8 cellular contexts compared by ENCODE assay signal in the genomic region with DNA sequence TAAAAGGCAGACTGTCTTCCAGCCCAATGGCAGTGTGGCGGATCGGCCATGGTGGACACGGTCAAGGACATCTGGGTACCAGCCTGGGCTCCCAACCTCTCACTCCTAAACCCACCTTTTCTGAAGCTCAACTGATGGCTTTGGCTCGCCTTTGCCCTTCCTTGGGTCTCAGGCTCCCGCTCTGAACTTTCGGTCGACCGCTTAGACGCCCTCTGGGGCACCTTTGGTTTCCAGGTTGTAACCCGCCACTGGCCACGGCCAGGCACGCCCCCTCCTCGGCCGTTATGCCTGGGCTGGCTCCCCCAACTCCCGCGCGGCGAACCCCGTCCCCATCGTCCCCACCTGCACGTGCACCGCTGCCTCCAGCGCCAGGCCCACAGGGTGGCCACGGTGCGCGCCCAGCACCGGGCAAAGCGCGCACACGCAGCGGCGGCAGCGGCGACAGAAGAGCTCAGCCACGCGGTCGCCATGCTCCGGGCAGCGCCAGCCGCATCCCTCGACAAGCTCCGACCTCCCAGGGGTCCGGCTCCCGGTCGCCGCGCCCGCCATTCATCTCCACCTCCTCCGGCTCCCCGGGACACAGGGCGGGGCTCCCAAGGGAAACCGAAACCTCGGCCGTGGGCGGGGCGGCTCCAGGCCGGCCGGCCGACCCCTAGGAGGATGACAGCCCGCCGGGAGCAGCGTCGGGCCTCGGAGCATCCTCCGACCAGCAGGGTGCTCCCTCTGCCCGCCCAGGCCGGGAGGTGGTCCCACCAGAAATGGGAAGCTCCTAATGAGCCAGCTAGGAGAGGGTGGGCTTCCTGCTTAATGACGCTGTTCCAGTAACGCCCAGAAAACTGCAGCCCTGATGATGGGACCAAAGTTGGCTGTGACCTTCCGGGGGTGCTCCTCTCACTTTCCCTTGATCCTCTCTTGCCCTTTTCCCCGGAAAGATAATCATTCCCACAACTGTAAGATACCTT. TPM values are rescaled to one million over a fixed set of nuclear protein-coding genes. Genes with fewer than 3 reads are reported as not detected.
DNase-seq lines count a peak whose midpoint lies in the region; ATAC-seq and TF ChIP-seq lines count a peak whose summit lies in the region.

A gene with protein sequence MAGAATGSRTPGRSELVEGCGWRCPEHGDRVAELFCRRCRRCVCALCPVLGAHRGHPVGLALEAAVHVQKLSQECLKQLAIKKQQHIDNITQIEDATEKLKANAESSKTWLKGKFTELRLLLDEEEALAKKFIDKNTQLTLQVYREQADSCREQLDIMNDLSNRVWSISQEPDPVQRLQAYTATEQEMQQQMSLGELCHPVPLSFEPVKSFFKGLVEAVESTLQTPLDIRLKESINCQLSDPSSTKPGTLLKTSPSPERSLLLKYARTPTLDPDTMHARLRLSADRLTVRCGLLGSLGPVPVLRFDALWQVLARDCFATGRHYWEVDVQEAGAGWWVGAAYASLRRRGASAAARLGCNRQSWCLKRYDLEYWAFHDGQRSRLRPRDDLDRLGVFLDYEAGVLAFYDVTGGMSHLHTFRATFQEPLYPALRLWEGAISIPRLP (minus strand): TSS at position 583 of the 962 bp plus-strand sequence. CDS start 34 bp downstream, at position 549.

- WGBS in hepatocyte (ENCODE audit: low lambda C conversion rate, missing lambda C conversion rate): 6% methylated on average over 67 of the region's 71 CpGs

- TF ChIP-seq POLR2A in gastrocnemius medialis (IDR thresholded peaks at IDR 0.05): no peak

- H3K27ac ChIP-seq in ascending aorta (peak within 1 kb of the TSS; percentile 30 to 41), hepatocyte (peak within 1 kb of the TSS; percentile 85), gastrocnemius medialis (peak within 1 kb of the TSS in 3 of 4 donors; percentile 15 to 18 (median 16))

- in situ Hi-C loops in KBM-7 (cut with MboI; ENCODE audit: low pct_unique_long_range_greater_than_20kb, low sequenced_read_pairs): no loop called here
- in situ Hi-C loops in gastrocnemius medialis (cut with MboI; ENCODE audit: low sequenced_read_pairs in 4 of 4): no loop called here

- no peak for TF ChIP-seq CTCF in ascending aorta (IDR thresholded peaks at IDR 0.05)
- peak; percentile 32 for TF ChIP-seq CTCF in hepatocyte (IDR thresholded peaks at IDR 0.05; ENCODE audit: poor library complexity)
- TF ChIP-seq CTCF in gastrocnemius medialis (IDR thresholded peaks at IDR 0.05 in 4 of 5, conservative IDR thresholded peaks at IDR 0.05 in 1 of 5): no peak

- no peaks in the 10 kb centered on the region for H3K27me3 ChIP-seq in ascending aorta
- H3K27me3 ChIP-seq in hepatocyte: no peaks in the 10 kb centered on the region
- peaks cover 0 to 3% (median 0%) of the 10 kb centered on the region in 3 donors for H3K27me3 ChIP-seq in gastrocnemius medialis

- H3K4me3 ChIP-seq in ascending aorta (peak within 1 kb of the TSS; percentile 68 to 84), hepatocyte (peak within 1 kb of the TSS; percentile 82), gastrocnemius medialis (peak within 1 kb of the TSS; percentile 60 to 89 (median 64))

- H2AFZ ChIP-seq in hepatocyte: peak within 1 kb of the TSS; percentile 92

- no peaks in the 10 kb centered on the region for H3K9me2 ChIP-seq in hepatocyte (replicated peaks; ENCODE audit: insufficient read depth)

- H3K9me3 ChIP-seq in ascending aorta (no peaks in the 10 kb centered on the region), hepatocyte (ENCODE audit: low read depth) (no peaks in the 10 kb centered on the region), gastrocnemius medialis (no peaks in the 10 kb centered on the region)

- peaks cover 0 to 3% of the 10 kb centered on the region in 2 donors for H3K4me1 ChIP-seq in ascending aorta
- peaks cover 12% of the 10 kb centered on the region for H3K4me1 ChIP-seq in hepatocyte (ENCODE audit: insufficient read depth)
- H3K4me1 ChIP-seq in gastrocnemius medialis: peaks cover 0 to 5% of the 10 kb centered on the region in 2 donors

- intact Hi-C loops in ascending aorta (cut with DNase I): no loop called here
- intact Hi-C loops in gastrocnemius medialis (cut with DNase I; ENCODE audit: low total_unique reads): no loop called here

- H3K36me3 ChIP-seq in ascending aorta (no peaks in the 10 kb centered on the region), hepatocyte (replicated peaks; ENCODE audit: insufficient read depth, low read depth) (no peaks in the 10 kb centered on the region), gastrocnemius medialis (no peaks in the 10 kb centered on the region)

- H4K20me1 ChIP-seq in hepatocyte (ENCODE audit: insufficient read depth, poor library complexity, severe bottlenecking): no peaks in the 10 kb centered on the region

- DNase-seq in ELF-1 (ENCODE audit: low read depth, low spot score): peak; percentile 63
- DNase-seq in KBM-7: peak; percentile 71
- peak; percentile 38 to 63 (median 50) for DNase-seq in T-helper 1 cell
- no peak for DNase-seq in ascending aorta (ENCODE audit: low spot score in 2 of 2)
- DNase-seq in hepatocyte (ENCODE audit: low spot score): peak; percentile 84
- DNase-seq in gastrocnemius medialis: no peak
- DNase-seq in NCI-H2107 treated with DMSO at 0.1 percent for 48 hours (lab: John Stamatoyannopoulos, UW; ENCODE audit: unreplicated experiment): no peak

- peak within 1 kb of the TSS; percentile 93 for H3K4me2 ChIP-seq in hepatocyte

- peak; percentile 54 for ATAC-seq in GM21526 (IDR thresholded peaks at IDR 0.05; ENCODE audit: low FRiP score, unreplicated experiment)
- ATAC-seq in gastrocnemius medialis: peak in 1 of 2 donors; percentile 33

- peaks cover 8% of the 10 kb centered on the region for H3K79me2 ChIP-seq in hepatocyte

RNA-seq across cellular contexts. Expression of the gene that starts here (rescaled TPM):
- 16.1 TPM for total RNA-seq in ascending aorta
- total RNA-seq in hepatocyte: 10.0 and 12.2 TPM in 2 replicates
- 7.4 and 8.1 TPM in 2 replicates for polyA plus RNA-seq in hepatocyte
- total RNA-seq in gastrocnemius medialis: 1 to 10 TPM; 1.1 to 3.2 (median 1.3) TPM

Comparison
In these comparisons a context has a peak if more than half of its experiments do, and no peak if none do; other contexts are left out.
1. DNase-seq: peak in ELF-1 (single experiment), KBM-7 (single experiment), T-helper 1 cell (5 of 5) and hepatocyte (single experiment); none in ascending aorta (0 of 2), gastrocnemius medialis (0 of 2) and NCI-H2107 treated with DMSO at 0.1 percent for 48 hours (single experiment).
2. H3K27ac ChIP-seq: peak in every context shown above with its lines; median percentile 85 in hepatocyte; 36 in ascending aorta; 16 in gastrocnemius medialis.
3. Peak in every context shown above with its lines, with median percentiles within 50 percentile points of each other: H3K4me3 ChIP-seq.